In genomic region chr1:26190373-26190987, GRCh38 we compare ENCODE assay signal across 1 cellular context.
A peak's percentile ranks its signal among the peaks of the same experiment; 100 is the strongest.
TF ChIP-seq lines count a peak whose summit lies in the region.

CATSPER4 (plus strand) TSS chr1:26190602; CDS start chr1:26190628, 26 bp downstream.

TF ChIP-seq in K562, 482 proteins besides CTCF, POLR2A, EP300 and RAD21 (continued from another document and continues in another):
- TF ChIP-seq ZBTB11 (CRISPR knock-in tag; IDR thresholded peaks at IDR 0.05), result no peak
- TF ChIP-seq SMC3 (conservative IDR thresholded peaks at IDR 0.05; ENCODE audit: insufficient read depth, low read depth, low read length), result peak; percentile 56
- TF ChIP-seq FOXO4 (CRISPR knock-in tag; IDR thresholded peaks at IDR 0.05), result no peak
- TF ChIP-seq SMAD1 (IDR thresholded peaks at IDR 0.05; ENCODE audit: low read depth, low read length, partially characterized antibody), result no peak
- peak; percentile 59 for TF ChIP-seq ESRRA (IDR thresholded peaks at IDR 0.05; ENCODE audit: borderline replicate concordance, low read depth)
- no peak for TF ChIP-seq NR2C1 (IDR thresholded peaks at IDR 0.05)
- no peak for TF ChIP-seq NR2C1 (tag; IDR thresholded peaks at IDR 0.05)
- no peak for TF ChIP-seq ZNF431 (CRISPR knock-in tag; IDR thresholded peaks at IDR 0.05)
- no peak for TF ChIP-seq SUPT5H (IDR thresholded peaks at IDR 0.05)
- no peak for TF ChIP-seq NCOA1 (IDR thresholded peaks at IDR 0.05; ENCODE audit: low read depth)
- no peak for TF ChIP-seq DMBX1 (CRISPR knock-in tag; IDR thresholded peaks at IDR 0.05; ENCODE audit: borderline replicate concordance)
- TF ChIP-seq SRF (CRISPR knock-in tag; IDR thresholded peaks at IDR 0.05), result no peak
- TF ChIP-seq MLLT1 (IDR thresholded peaks at IDR 0.05), result 0 out of 4 replicates have a peak, but pooled peaks of 1 of the 2 experiments have one; percentile 48
- no peak for TF ChIP-seq ZNF318 (IDR thresholded peaks at IDR 0.05; ENCODE audit: borderline replicate concordance in 1 of 2, low read depth in 1 of 2)
- no peak for TF ChIP-seq RBBP5 (IDR thresholded peaks at IDR 0.05; ENCODE audit: borderline replicate concordance, insufficient read depth, low read length, poor library complexity, severe bottlenecking)
- no peak for TF ChIP-seq POLR2AphosphoS5 (IDR thresholded peaks at IDR 0.05; ENCODE audit: control insufficient read depth, insufficient read depth, low read depth, low read length)
- 0 out of 2 replicates have a peak, but pooled peaks have one; percentile 10 for TF ChIP-seq DEAF1 (CRISPR knock-in tag; IDR thresholded peaks at IDR 0.05)
- TF ChIP-seq RBM25 (IDR thresholded peaks at IDR 0.05; ENCODE audit: low read depth, low read length, severe bottlenecking), result no peak
- TF ChIP-seq ZNF75A (CRISPR knock-in tag; IDR thresholded peaks at IDR 0.05), result no peak
- TF ChIP-seq ZNF184 (CRISPR knock-in tag; IDR thresholded peaks at IDR 0.05), result no peak
- no peak for TF ChIP-seq GATAD2A (IDR thresholded peaks at IDR 0.05)
- TF ChIP-seq ZBTB33 (CRISPR knock-in tag; IDR thresholded peaks at IDR 0.05), result peak; percentile 89
- TF ChIP-seq ZNF224 (CRISPR knock-in tag; IDR thresholded peaks at IDR 0.05), result no peak
- TF ChIP-seq MXI1 (IDR thresholded peaks at IDR 0.05; ENCODE audit: low read depth, low read length), result no peak
- no peak for TF ChIP-seq ZNF143 (CRISPR knock-in tag; IDR thresholded peaks at IDR 0.05)
- no peak for TF ChIP-seq POLR2AphosphoS2 (IDR thresholded peaks at IDR 0.05; ENCODE audit: low read length)
- no peak for TF ChIP-seq E2F3 (CRISPR knock-in tag; IDR thresholded peaks at IDR 0.05)
- peak; percentile 48; the same call in 1 of the 2 replicates for TF ChIP-seq TEAD4 (IDR thresholded peaks at IDR 0.05; ENCODE audit: low read length)
- no peak for TF ChIP-seq TEAD4 (CRISPR knock-in tag; IDR thresholded peaks at IDR 0.05; ENCODE audit: borderline replicate concordance)
- no peak for TF ChIP-seq PBX2 (CRISPR knock-in tag; IDR thresholded peaks at IDR 0.05; ENCODE audit: low read depth)
- no peak for TF ChIP-seq PBX2 (tag; conservative IDR thresholded peaks at IDR 0.05; ENCODE audit: low read depth)
- no peak for TF ChIP-seq DLX4 (CRISPR knock-in tag; IDR thresholded peaks at IDR 0.05)
